In the genomic region with DNA sequence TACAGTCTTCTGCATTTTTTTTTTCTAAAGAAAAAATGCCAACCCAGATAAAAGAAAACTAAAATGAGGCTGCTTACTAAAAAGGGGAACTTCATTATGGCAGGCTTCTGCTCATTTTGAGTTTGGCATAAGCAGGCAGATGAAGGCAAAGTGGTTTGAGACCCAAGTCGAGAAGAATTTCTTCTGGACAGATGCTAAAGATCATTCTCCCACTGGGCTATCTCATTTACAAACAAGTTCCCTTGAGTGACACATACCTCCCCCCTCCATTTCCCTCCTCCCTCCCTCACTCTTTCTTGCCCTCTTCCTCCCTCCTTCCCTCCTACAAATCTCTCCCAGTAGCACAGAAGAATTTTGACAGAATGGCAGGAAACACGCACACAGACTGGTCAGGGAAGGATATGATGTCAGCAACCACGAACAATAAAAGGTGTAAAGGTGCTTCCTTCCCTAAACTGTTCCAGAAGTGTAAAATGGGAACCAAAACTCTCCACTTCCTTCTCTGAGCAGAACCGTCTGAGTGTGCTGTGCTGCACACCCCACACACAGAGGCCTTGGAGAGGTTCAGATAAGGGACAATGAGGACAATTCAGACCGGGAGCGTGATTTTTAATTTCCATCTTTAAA, we compare ENCODE assay signal across 1 cellular context.
TF ChIP-seq lines count a peak whose summit lies in the region.

No MANE protein-coding gene starts in this region.

TF ChIP-seq in K562, 482 proteins besides CTCF, POLR2A, EP300 and RAD21 (continued from another document and continues in another):
- TF ChIP-seq CTBP1 (IDR thresholded peaks at IDR 0.05; ENCODE audit: borderline replicate concordance) (peak; percentile 66; the same call in 1 of the 2 replicates), ZBTB7A (IDR thresholded peaks at IDR 0.05; ENCODE audit: borderline replicate concordance, control insufficient read depth, low read depth, low read length) (no peak), SMARCC2 (IDR thresholded peaks at IDR 0.05; ENCODE audit: low read depth) (0 out of 2 replicates have a peak, but pooled peaks have one; percentile 34), MAFK (IDR thresholded peaks at IDR 0.05; ENCODE audit: low read length) (no peak), CCNT2 (IDR thresholded peaks at IDR 0.05; ENCODE audit: borderline replicate concordance, extremely low read depth, insufficient read length, low read depth, low read length) (peak; percentile 23), SMARCA4 (IDR thresholded peaks at IDR 0.05) (peak; percentile 72; the same call in 1 of the 2 replicates), DPF2 (IDR thresholded peaks at IDR 0.05) (peak; percentile 79), GATA2 (CRISPR knock-in tag; IDR thresholded peaks at IDR 0.05) (no peak), SRSF1 (IDR thresholded peaks at IDR 0.05; ENCODE audit: low read depth, low read length) (no peak), ZNF217 (CRISPR knock-in tag; IDR thresholded peaks at IDR 0.05) (no peak), ATF7 (IDR thresholded peaks at IDR 0.05) (peak; percentile 18; the same call in 1 of the 2 replicates), SIN3A (IDR thresholded peaks at IDR 0.05; ENCODE audit: borderline replicate concordance in 2 of 2, control insufficient read depth in 1 of 2, low read depth in 2 of 2, low read length in 2 of 2) (no peak), CC2D1A (IDR thresholded peaks at IDR 0.05) (peak; percentile 26; the same call in 1 of the 2 replicates), TEAD4 (IDR thresholded peaks at IDR 0.05; ENCODE audit: low read length) (0 out of 2 replicates have a peak, but pooled peaks have one; percentile 30), TEAD4 (CRISPR knock-in tag; IDR thresholded peaks at IDR 0.05; ENCODE audit: borderline replicate concordance) (no peak), SMARCE1 (IDR thresholded peaks at IDR 0.05) (peak; percentile 69), LEF1 (IDR thresholded peaks at IDR 0.05) (peak; percentile 57; the same call in 1 of the 2 replicates), ZNF197 (CRISPR knock-in tag; IDR thresholded peaks at IDR 0.05; ENCODE audit: low read depth) (no peak), FOXM1 (IDR thresholded peaks at IDR 0.05; ENCODE audit: low read depth) (peak; percentile 38; the same call in 1 of the 2 replicates), FOXM1 (CRISPR knock-in tag; IDR thresholded peaks at IDR 0.05; ENCODE audit: low read depth) (no peak), MTA3 (IDR thresholded peaks at IDR 0.05; ENCODE audit: borderline replicate concordance) (0 out of 2 replicates have a peak, but pooled peaks have one; percentile 30), ZNF263 (CRISPR knock-in tag; IDR thresholded peaks at IDR 0.05; ENCODE audit: borderline replicate concordance) (peak; percentile 74; the same call in 1 of the 2 replicates), SOX6 (IDR thresholded peaks at IDR 0.05) (peak; percentile 85), NCOA1 (IDR thresholded peaks at IDR 0.05; ENCODE audit: low read depth) (0 out of 2 replicates have a peak, but pooled peaks have one; percentile 24), DACH1 (IDR thresholded peaks at IDR 0.05; ENCODE audit: partially characterized antibody) (no peak), MED1 (CRISPR knock-in tag; IDR thresholded peaks at IDR 0.05; ENCODE audit: borderline replicate concordance) (no peak), EHMT2 (IDR thresholded peaks at IDR 0.05) (peak; percentile 46; the same call in 1 of the 2 replicates), FOSL1 (tag; conservative IDR thresholded peaks at IDR 0.05) (0 out of 2 replicates have a peak, but pooled peaks have one; percentile 17), SNRNP70 (optimal IDR thresholded peaks at IDR 0.05; ENCODE audit: low read depth, low read length) (no peak), STAG1 (CRISPR knock-in tag; IDR thresholded peaks at IDR 0.05; ENCODE audit: borderline replicate concordance) (no peak), CXXC5 (CRISPR knock-in tag; IDR thresholded peaks at IDR 0.05) (0 out of 2 replicates have a peak, but pooled peaks have one; percentile 38), SPI1 (IDR thresholded peaks at IDR 0.05; ENCODE audit: borderline replicate concordance, low read depth, low read length) (peak; percentile 75), ARID1B (IDR thresholded peaks at IDR 0.05) (peak; percentile 65)
- TF ChIP-seq, protein P1, sequence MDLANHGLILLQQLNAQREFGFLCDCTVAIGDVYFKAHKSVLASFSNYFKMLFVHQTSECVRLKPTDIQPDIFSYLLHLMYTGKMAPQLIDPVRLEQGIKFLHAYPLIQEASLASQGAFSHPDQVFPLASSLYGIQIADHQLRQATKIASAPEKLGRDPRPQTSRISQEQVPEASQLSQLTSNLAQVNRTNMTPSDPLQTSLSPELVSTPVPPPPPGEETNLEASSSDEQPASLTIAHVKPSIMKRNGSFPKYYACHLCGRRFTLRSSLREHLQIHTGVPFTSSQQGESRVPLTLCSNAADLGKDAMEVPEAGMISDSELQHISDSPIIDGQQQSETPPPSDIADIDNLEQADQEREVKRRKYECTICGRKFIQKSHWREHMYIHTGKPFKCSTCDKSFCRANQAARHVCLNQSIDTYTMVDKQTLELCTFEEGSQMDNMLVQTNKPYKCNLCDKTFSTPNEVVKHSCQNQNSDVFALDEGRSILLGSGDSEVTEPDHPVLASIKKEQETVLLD (IDR thresholded peaks at IDR 0.05) = peak; percentile 50; the same call in 1 of the 2 replicates
- TF ChIP-seq, protein P2, sequence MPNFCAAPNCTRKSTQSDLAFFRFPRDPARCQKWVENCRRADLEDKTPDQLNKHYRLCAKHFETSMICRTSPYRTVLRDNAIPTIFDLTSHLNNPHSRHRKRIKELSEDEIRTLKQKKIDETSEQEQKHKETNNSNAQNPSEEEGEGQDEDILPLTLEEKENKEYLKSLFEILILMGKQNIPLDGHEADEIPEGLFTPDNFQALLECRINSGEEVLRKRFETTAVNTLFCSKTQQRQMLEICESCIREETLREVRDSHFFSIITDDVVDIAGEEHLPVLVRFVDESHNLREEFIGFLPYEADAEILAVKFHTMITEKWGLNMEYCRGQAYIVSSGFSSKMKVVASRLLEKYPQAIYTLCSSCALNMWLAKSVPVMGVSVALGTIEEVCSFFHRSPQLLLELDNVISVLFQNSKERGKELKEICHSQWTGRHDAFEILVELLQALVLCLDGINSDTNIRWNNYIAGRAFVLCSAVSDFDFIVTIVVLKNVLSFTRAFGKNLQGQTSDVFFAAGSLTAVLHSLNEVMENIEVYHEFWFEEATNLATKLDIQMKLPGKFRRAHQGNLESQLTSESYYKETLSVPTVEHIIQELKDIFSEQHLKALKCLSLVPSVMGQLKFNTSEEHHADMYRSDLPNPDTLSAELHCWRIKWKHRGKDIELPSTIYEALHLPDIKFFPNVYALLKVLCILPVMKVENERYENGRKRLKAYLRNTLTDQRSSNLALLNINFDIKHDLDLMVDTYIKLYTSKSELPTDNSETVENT (CRISPR knock-in tag; IDR thresholded peaks at IDR 0.05) = no peak
- TF ChIP-seq, protein P3, sequence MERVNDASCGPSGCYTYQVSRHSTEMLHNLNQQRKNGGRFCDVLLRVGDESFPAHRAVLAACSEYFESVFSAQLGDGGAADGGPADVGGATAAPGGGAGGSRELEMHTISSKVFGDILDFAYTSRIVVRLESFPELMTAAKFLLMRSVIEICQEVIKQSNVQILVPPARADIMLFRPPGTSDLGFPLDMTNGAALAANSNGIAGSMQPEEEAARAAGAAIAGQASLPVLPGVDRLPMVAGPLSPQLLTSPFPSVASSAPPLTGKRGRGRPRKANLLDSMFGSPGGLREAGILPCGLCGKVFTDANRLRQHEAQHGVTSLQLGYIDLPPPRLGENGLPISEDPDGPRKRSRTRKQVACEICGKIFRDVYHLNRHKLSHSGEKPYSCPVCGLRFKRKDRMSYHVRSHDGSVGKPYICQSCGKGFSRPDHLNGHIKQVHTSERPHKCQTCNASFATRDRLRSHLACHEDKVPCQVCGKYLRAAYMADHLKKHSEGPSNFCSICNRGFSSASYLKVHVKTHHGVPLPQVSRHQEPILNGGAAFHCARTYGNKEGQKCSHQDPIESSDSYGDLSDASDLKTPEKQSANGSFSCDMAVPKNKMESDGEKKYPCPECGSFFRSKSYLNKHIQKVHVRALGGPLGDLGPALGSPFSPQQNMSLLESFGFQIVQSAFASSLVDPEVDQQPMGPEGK (CRISPR knock-in tag; IDR thresholded peaks at IDR 0.05; ENCODE audit: borderline replicate concordance) = no peak
- TF ChIP-seq, protein P4, sequence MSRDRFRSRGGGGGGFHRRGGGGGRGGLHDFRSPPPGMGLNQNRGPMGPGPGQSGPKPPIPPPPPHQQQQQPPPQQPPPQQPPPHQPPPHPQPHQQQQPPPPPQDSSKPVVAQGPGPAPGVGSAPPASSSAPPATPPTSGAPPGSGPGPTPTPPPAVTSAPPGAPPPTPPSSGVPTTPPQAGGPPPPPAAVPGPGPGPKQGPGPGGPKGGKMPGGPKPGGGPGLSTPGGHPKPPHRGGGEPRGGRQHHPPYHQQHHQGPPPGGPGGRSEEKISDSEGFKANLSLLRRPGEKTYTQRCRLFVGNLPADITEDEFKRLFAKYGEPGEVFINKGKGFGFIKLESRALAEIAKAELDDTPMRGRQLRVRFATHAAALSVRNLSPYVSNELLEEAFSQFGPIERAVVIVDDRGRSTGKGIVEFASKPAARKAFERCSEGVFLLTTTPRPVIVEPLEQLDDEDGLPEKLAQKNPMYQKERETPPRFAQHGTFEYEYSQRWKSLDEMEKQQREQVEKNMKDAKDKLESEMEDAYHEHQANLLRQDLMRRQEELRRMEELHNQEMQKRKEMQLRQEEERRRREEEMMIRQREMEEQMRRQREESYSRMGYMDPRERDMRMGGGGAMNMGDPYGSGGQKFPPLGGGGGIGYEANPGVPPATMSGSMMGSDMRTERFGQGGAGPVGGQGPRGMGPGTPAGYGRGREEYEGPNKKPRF (IDR thresholded peaks at IDR 0.05; ENCODE audit: low read depth, low read length) = no peak
- TF ChIP-seq, protein P5, sequence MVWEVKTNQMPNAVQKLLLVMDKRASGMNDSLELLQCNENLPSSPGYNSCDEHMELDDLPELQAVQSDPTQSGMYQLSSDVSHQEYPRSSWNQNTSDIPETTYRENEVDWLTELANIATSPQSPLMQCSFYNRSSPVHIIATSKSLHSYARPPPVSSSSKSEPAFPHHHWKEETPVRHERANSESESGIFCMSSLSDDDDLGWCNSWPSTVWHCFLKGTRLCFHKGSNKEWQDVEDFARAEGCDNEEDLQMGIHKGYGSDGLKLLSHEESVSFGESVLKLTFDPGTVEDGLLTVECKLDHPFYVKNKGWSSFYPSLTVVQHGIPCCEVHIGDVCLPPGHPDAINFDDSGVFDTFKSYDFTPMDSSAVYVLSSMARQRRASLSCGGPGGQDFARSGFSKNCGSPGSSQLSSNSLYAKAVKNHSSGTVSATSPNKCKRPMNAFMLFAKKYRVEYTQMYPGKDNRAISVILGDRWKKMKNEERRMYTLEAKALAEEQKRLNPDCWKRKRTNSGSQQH (CRISPR knock-in tag; IDR thresholded peaks at IDR 0.05) = no peak
- TF ChIP-seq, protein P6, sequence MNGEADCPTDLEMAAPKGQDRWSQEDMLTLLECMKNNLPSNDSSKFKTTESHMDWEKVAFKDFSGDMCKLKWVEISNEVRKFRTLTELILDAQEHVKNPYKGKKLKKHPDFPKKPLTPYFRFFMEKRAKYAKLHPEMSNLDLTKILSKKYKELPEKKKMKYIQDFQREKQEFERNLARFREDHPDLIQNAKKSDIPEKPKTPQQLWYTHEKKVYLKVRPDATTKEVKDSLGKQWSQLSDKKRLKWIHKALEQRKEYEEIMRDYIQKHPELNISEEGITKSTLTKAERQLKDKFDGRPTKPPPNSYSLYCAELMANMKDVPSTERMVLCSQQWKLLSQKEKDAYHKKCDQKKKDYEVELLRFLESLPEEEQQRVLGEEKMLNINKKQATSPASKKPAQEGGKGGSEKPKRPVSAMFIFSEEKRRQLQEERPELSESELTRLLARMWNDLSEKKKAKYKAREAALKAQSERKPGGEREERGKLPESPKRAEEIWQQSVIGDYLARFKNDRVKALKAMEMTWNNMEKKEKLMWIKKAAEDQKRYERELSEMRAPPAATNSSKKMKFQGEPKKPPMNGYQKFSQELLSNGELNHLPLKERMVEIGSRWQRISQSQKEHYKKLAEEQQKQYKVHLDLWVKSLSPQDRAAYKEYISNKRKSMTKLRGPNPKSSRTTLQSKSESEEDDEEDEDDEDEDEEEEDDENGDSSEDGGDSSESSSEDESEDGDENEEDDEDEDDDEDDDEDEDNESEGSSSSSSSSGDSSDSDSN (IDR thresholded peaks at IDR 0.05; ENCODE audit: borderline replicate concordance in 1 of 2, low read depth in 2 of 2, low read length in 2 of 2) = 0 out of 4 replicates have a peak, but pooled peaks of 1 of the 2 experiments have one; percentile 22
- TF ChIP-seq, protein P7, sequence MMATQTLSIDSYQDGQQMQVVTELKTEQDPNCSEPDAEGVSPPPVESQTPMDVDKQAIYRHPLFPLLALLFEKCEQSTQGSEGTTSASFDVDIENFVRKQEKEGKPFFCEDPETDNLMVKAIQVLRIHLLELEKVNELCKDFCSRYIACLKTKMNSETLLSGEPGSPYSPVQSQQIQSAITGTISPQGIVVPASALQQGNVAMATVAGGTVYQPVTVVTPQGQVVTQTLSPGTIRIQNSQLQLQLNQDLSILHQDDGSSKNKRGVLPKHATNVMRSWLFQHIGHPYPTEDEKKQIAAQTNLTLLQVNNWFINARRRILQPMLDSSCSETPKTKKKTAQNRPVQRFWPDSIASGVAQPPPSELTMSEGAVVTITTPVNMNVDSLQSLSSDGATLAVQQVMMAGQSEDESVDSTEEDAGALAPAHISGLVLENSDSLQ (IDR thresholded peaks at IDR 0.05) = peak; percentile 97
- TF ChIP-seq, protein P8, sequence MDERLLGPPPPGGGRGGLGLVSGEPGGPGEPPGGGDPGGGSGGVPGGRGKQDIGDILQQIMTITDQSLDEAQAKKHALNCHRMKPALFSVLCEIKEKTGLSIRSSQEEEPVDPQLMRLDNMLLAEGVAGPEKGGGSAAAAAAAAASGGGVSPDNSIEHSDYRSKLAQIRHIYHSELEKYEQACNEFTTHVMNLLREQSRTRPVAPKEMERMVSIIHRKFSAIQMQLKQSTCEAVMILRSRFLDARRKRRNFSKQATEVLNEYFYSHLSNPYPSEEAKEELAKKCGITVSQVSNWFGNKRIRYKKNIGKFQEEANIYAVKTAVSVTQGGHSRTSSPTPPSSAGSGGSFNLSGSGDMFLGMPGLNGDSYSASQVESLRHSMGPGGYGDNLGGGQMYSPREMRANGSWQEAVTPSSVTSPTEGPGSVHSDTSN (CRISPR knock-in tag; IDR thresholded peaks at IDR 0.05; ENCODE audit: low read depth) = no peak
- TF ChIP-seq, protein P8 (tag; conservative IDR thresholded peaks at IDR 0.05; ENCODE audit: low read depth) = peak; percentile 87
- TF ChIP-seq, protein P9, sequence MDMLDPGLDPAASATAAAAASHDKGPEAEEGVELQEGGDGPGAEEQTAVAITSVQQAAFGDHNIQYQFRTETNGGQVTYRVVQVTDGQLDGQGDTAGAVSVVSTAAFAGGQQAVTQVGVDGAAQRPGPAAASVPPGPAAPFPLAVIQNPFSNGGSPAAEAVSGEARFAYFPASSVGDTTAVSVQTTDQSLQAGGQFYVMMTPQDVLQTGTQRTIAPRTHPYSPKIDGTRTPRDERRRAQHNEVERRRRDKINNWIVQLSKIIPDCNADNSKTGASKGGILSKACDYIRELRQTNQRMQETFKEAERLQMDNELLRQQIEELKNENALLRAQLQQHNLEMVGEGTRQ (CRISPR knock-in tag; IDR thresholded peaks at IDR 0.05) = no peak
